Comparison of ENCODE assay signal across 16 cellular contexts in the genomic region with DNA sequence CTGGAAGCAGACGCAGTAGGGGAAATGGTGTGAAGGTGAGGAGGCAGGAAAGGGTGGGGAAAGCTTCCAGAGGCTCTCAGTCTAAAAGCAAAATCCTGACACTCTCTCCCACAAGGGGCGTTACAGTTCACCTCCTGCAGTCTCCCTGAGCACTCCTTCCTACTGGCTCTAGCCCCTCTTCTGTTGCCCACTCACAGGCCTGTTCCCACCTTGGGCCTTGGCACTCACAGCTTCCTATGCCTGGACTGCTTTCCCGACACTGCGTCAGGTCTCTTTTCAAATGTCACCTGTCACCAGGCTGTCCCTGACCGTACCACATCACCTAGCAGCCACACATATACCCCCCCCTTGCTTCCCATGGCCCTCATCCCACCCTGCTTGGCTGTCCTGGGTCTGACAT.
"Had no signal": no experiment of that assay in that cellular context is flagged by ENCODE, and none has a peak within 500 bp of the region (broad histone marks: within the 10 kb centered on the region; RNA-seq: fewer than 3 reads in every experiment).

No MANE protein-coding gene starts in this region.

- H3K27me3 ChIP-seq: brain microvascular endothelial cell, pancreas, transverse colon had no signal

- H3K4me3 ChIP-seq: pancreas, smooth muscle cell, transverse colon had no signal

- H3K36me3 Mint-ChIP-seq: activated CD8-positive, alpha-beta memory T cell treated with anti-CD3 and anti-CD28 coated beads, Interleukin-2, amount 10 ng/mL, durations not matched to agents 7 days and 5 days; activated naive CD4-positive, alpha-beta T cell treated with anti-CD3 and anti-CD28 coated beads, Interleukin-2, amount 50 U/mL, for 72 hours had no signal

- H3K27ac Mint-ChIP-seq: activated CD8-positive, alpha-beta memory T cell treated with anti-CD3 and anti-CD28 coated beads, Interleukin-2, amount 10 ng/mL, durations not matched to agents 7 days and 5 days; activated naive CD4-positive, alpha-beta T cell treated with anti-CD3 and anti-CD28 coated beads, Interleukin-2, amount 50 U/mL, for 72 hours; activated T-cell treated with anti-CD3 and anti-CD28 coated beads, Interleukin-2, amount 50 U/mL, for 24 hours; stimulated activated effector memory CD8-positive, alpha-beta T cell treated with anti-CD3 and anti-CD28 coated beads, Interleukin-12 subunit alpha, Interleukin-12 subunit beta, amount 100 ng/mL, for 72 hours; T-helper 1 cell treated with Interleukin-12 subunit alpha and Interleukin-12 subunit beta and Interleukin-4 antibody, amounts not matched to agents 30 μg/mL and 1 μg/mL, for 36 hours had no signal

- H3K4me1 Mint-ChIP-seq: activated CD8-positive, alpha-beta memory T cell treated with anti-CD3 and anti-CD28 coated beads, Interleukin-2, amount 10 ng/mL, durations not matched to agents 7 days and 5 days; stimulated activated effector memory CD8-positive, alpha-beta T cell treated with anti-CD3 and anti-CD28 coated beads, Interleukin-12 subunit alpha, Interleukin-12 subunit beta, amount 100 ng/mL, for 72 hours had no signal

- H3K36me3 ChIP-seq: pancreas had no signal

- H3K4me3 Mint-ChIP-seq: activated CD8-positive, alpha-beta memory T cell treated with anti-CD3 and anti-CD28 coated beads, Interleukin-2, amount 10 ng/mL, durations not matched to agents 7 days and 5 days; activated T-cell treated with anti-CD3 and anti-CD28 coated beads, Interleukin-2, amount 50 U/mL, for 24 hours; stimulated activated effector memory CD8-positive, alpha-beta T cell treated with anti-CD3 and anti-CD28 coated beads, Interleukin-12 subunit alpha, Interleukin-12 subunit beta, amount 100 ng/mL, for 72 hours; T-helper 1 cell treated with Interleukin-12 subunit alpha and Interleukin-12 subunit beta and Interleukin-4 antibody, amounts not matched to agents 30 μg/mL and 1 μg/mL, for 36 hours had no signal

- H3K4me1 ChIP-seq: pancreas, transverse colon had no signal

- H3K4me2 ChIP-seq: SK-N-SH, smooth muscle cell had no signal

- ATAC-seq: activated CD8-positive, alpha-beta memory T cell treated with anti-CD3 and anti-CD28 coated beads, Interleukin-2, amount 10 ng/mL, durations not matched to agents 7 days and 5 days; activated naive CD4-positive, alpha-beta T cell treated with anti-CD3 and anti-CD28 coated beads, Interleukin-2, amount 50 U/mL, for 72 hours; esophagus mucosa; left colon; stimulated activated effector memory CD8-positive, alpha-beta T cell treated with anti-CD3 and anti-CD28 coated beads, Interleukin-12 subunit alpha, Interleukin-12 subunit beta, amount 100 ng/mL, for 72 hours had no signal

- H3K27ac ChIP-seq: brain microvascular endothelial cell, transverse colon had no signal

- FAIRE-seq: pancreas had no signal

- DNase-seq: activated CD8-positive, alpha-beta memory T cell treated with anti-CD3 and anti-CD28 coated beads, Interleukin-2, amount 10 ng/mL, durations not matched to agents 7 days and 5 days; activated effector memory CD4-positive, alpha-beta T cell treated with Interleukin-2 at 50 U/mL for 16 hours; activated T-cell treated with anti-CD3 and anti-CD28 coated beads, Interleukin-2, amount 50 U/mL, for 24 hours; amniotic stem cell; brain microvascular endothelial cell; left colon; mammary epithelial cell; pancreas; retina; SK-N-SH; transverse colon had no signal

- H3K9me3 Mint-ChIP-seq: activated naive CD4-positive, alpha-beta T cell treated with anti-CD3 and anti-CD28 coated beads, Interleukin-2, amount 50 U/mL, for 72 hours; stimulated activated effector memory CD8-positive, alpha-beta T cell treated with anti-CD3 and anti-CD28 coated beads, Interleukin-12 subunit alpha, Interleukin-12 subunit beta, amount 100 ng/mL, for 72 hours; T-helper 1 cell treated with Interleukin-12 subunit alpha and Interleukin-12 subunit beta and Interleukin-4 antibody, amounts not matched to agents 30 μg/mL and 1 μg/mL, for 36 hours had no signal

- H3K9ac ChIP-seq: SK-N-SH had no signal

- H3K9me3 ChIP-seq: pancreas, SK-N-SH, transverse colon had no signal
